Comparison of ENCODE assay signal across 9 cellular contexts in genomic region chr10:11272915-11273389, GRCh38.
DNase-seq lines count a peak whose midpoint lies in the region; ATAC-seq and TF ChIP-seq lines count a peak whose summit lies in the region.
"Had no signal": no experiment of that assay in that cellular context is flagged by ENCODE, and none has a peak within 500 bp of the region (broad histone marks: within the 10 kb centered on the region; RNA-seq: fewer than 3 reads in every experiment).

No MANE protein-coding gene starts in this region.

- H3K4me3 Mint-ChIP-seq in CD4-positive, CD25-positive, alpha-beta regulatory T cell: no peak overlapping the region
- H3K4me3 Mint-ChIP-seq in activated naive CD8-positive, alpha-beta T cell: no peak overlapping the region

- H3K36me3 Mint-ChIP-seq in CD4-positive, CD25-positive, alpha-beta regulatory T cell: peaks cover 59% of the 10 kb centered on the region
- peaks cover 18% of the 10 kb centered on the region for H3K36me3 Mint-ChIP-seq in activated naive CD8-positive, alpha-beta T cell

- H3K9me3 Mint-ChIP-seq in CD4-positive, CD25-positive, alpha-beta regulatory T cell: no peaks in the 10 kb centered on the region
- H3K9me3 Mint-ChIP-seq in activated naive CD8-positive, alpha-beta T cell (ENCODE audit: low read depth): no peaks in the 10 kb centered on the region

- H3K36me3 ChIP-seq in CD4-positive, CD25-positive, alpha-beta regulatory T cell (ENCODE audit: control insufficient read depth, insufficient read depth, low read length): peaks cover 95% of the 10 kb centered on the region
- peaks cover 0 to 23% (median 0%) of the 10 kb centered on the region in 3 donors for H3K36me3 ChIP-seq in Peyer's patch
- H3K36me3 ChIP-seq: thoracic aorta had no signal

- H3K27ac Mint-ChIP-seq in CD4-positive, CD25-positive, alpha-beta regulatory T cell: peak overlapping the region in 2 of 3 donors; percentile 32 to 71
- H3K27ac Mint-ChIP-seq in activated naive CD8-positive, alpha-beta T cell: peak overlapping the region; percentile 87

- no peak for DNase-seq in CD4-positive, CD25-positive, alpha-beta regulatory T cell
- no peak for DNase-seq in Peyer's patch
- DNase-seq in NCI-H1694 (lab: John Stamatoyannopoulos, UW): no peak
- no peak for DNase-seq in ecto neural progenitor cell (ENCODE audit: low spot score)
- no peak for DNase-seq in NCI-H1930 (lab: John Stamatoyannopoulos, UW)

- TF ChIP-seq CTCF in Peyer's patch (IDR thresholded peaks at IDR 0.05): no peak

- H3K27me3 Mint-ChIP-seq in CD4-positive, CD25-positive, alpha-beta regulatory T cell: no peaks in the 10 kb centered on the region
- no peaks in the 10 kb centered on the region for H3K27me3 Mint-ChIP-seq in activated naive CD8-positive, alpha-beta T cell

- H3K4me3 ChIP-seq in CD4-positive, CD25-positive, alpha-beta regulatory T cell (ENCODE audit: low read depth, low read length): no peak overlapping the region
- H3K4me3 ChIP-seq in Peyer's patch: no peak overlapping the region
- H3K4me3 ChIP-seq: thoracic aorta had no signal

- no peak for ATAC-seq in CD4-positive, CD25-positive, alpha-beta regulatory T cell (ENCODE audit: low read depth in 2 of 2)
- ATAC-seq in GM18858 (IDR thresholded peaks at IDR 0.05; ENCODE audit: unreplicated experiment) (peak; percentile 68), HG02938 (IDR thresholded peaks at IDR 0.05; ENCODE audit: unreplicated experiment) (peak; percentile 54)

- no peaks in the 10 kb centered on the region for H3K9me3 ChIP-seq in CD4-positive, CD25-positive, alpha-beta regulatory T cell (ENCODE audit: control insufficient read depth in 2 of 2, low read length in 2 of 2)
- H3K9me3 ChIP-seq in Peyer's patch: no peaks in the 10 kb centered on the region
- H3K9me3 ChIP-seq: thoracic aorta had no signal

- peaks cover 5% of the 10 kb centered on the region for H3K4me1 ChIP-seq in CD4-positive, CD25-positive, alpha-beta regulatory T cell (ENCODE audit: control insufficient read depth, insufficient read depth, low read length, poor library complexity, severe bottlenecking)
- peaks cover 0 to 6% (median 0%) of the 10 kb centered on the region in 4 donors for H3K4me1 ChIP-seq in Peyer's patch

- no peak for TF ChIP-seq POLR2A in Peyer's patch (IDR thresholded peaks at IDR 0.05)

- no peak overlapping the region for H3K27ac ChIP-seq in CD4-positive, CD25-positive, alpha-beta regulatory T cell (ENCODE audit: insufficient read depth, low read length, poor library complexity, severe bottlenecking)
- H3K27ac ChIP-seq in Peyer's patch: no peak overlapping the region
- H3K27ac ChIP-seq: thoracic aorta had no signal

- peaks cover 14 to 57% (median 35%) of the 10 kb centered on the region in 4 donors for H3K4me1 Mint-ChIP-seq in CD4-positive, CD25-positive, alpha-beta regulatory T cell
- H3K4me1 Mint-ChIP-seq in activated naive CD8-positive, alpha-beta T cell (ENCODE audit: low read depth): peaks cover 39% of the 10 kb centered on the region

- H3K27me3 ChIP-seq in CD4-positive, CD25-positive, alpha-beta regulatory T cell (ENCODE audit: control insufficient read depth, insufficient read depth, low read length): no peaks in the 10 kb centered on the region
- H3K27me3 ChIP-seq in Peyer's patch: no peaks in the 10 kb centered on the region

Comparison
In these comparisons a context has a peak if more than half of its experiments do, and no peak if none do; other contexts are left out.
1. ATAC-seq: peak in GM18858 (single experiment) and HG02938 (single experiment); none in CD4-positive, CD25-positive, alpha-beta regulatory T cell (0 of 2).